In the genomic region with DNA sequence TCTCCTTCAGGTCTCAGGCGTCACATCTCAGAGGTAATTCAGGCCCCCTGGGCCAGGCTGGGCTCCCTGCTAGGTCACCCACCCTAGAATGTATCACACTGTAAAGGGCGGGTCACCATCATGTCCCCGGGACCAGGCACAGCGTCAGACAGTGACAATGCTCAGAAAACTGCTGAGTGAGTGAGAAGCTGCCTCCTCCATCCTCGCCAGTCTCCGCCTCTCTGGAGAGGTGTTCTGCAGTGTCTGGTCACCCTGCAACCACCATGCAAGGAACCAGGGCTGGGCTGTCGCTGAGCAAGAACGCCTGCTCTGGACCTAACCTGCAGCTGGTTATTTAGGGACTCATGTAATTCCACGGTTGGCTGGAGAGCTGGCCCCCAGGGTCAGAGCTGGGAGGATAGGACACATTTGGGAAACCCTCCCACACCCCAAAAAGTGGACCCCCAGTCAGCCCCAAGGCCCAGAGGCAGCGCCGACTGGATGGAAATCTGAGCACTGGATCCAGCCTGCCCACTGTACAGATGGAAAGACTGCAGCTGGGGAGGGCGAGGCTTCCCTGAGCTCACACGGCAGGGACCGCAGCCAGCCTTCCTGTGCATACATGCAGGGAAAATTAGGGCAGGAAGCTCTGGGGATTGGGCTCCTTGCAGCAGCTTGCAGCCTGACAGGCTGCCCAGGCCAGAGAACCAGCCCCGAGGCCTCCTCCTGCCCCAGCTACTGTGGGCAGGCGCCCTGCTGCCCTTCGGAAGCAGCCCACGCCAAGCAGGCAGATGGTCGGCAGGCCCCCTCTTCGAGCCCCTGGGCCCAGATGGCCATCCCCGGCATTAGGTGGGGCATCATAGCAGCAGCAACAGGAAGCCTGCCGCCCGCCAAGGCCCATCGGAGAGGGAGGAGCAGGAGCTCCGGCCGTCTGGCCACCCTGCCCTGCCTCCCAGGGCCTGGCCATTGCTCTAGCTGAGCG, we compare ENCODE assay signal across 18 cellular contexts.
DNase-seq lines count a peak whose midpoint lies in the region; ATAC-seq and TF ChIP-seq lines count a peak whose summit lies in the region.
"Had no signal": no experiment of that assay in that cellular context is flagged by ENCODE, and none has a peak within 500 bp of the region (broad histone marks: within the 10 kb centered on the region; RNA-seq: fewer than 3 reads in every experiment).

No MANE protein-coding gene starts in this region.

- ATAC-seq in right cardiac atrium, result peak; percentile 30 to 51
- ATAC-seq in GM18861 (IDR thresholded peaks at IDR 0.05; ENCODE audit: unreplicated experiment), result no peak
- ATAC-seq: activated CD8-positive, alpha-beta memory T cell treated with anti-CD3 and anti-CD28 coated beads, Interleukin-2, amount 10 ng/mL, durations not matched to agents 7 days and 5 days; left colon; naive thymus-derived CD4-positive, alpha-beta T cell; T-helper 17 cell had no signal

- H3K9me3 ChIP-seq in mammary epithelial cell (replicated peaks; ENCODE audit: insufficient read depth, low read length), result no peaks in the 10 kb centered on the region
- H3K9me3 ChIP-seq in right cardiac atrium (ENCODE audit: control insufficient read depth, low read length), result no peaks in the 10 kb centered on the region
- H3K9me3 ChIP-seq in sigmoid colon, result no peaks in the 10 kb centered on the region
- H3K9me3 ChIP-seq in effector memory CD4-positive, alpha-beta T cell (ENCODE audit: control insufficient read depth, low read length), result no peaks in the 10 kb centered on the region

- H3K4me3 ChIP-seq in mammary epithelial cell (replicated peaks in 1 of 3; ENCODE audit: insufficient read depth in 1 of 3, low read depth in 2 of 3, low read length in 3 of 3), result no peak overlapping the region
- H3K4me3 ChIP-seq in right cardiac atrium (ENCODE audit: low read length), result no peak overlapping the region
- H3K4me3 ChIP-seq in sigmoid colon, result no peak overlapping the region
- no peak overlapping the region for H3K4me3 ChIP-seq in effector memory CD4-positive, alpha-beta T cell (ENCODE audit: insufficient read depth, low read depth, low read length, poor library complexity, severe bottlenecking)

- DNase-seq in NCI-H2171 treated with DMSO at 0.1 percent for 48 hours (lab: John Stamatoyannopoulos, UW), result peak; percentile 17
- DNase-seq in mammary epithelial cell, result peak; percentile 32
- DNase-seq in right cardiac atrium, result peak in 2 of 3 donors; percentile 33 to 71
- DNase-seq in sigmoid colon, result no peak
- no peak for DNase-seq in NCI-H2227 (lab: John Stamatoyannopoulos, UW; ENCODE audit: unreplicated experiment)
- no peak for DNase-seq in T-helper 9 cell
- DNase-seq in effector memory CD4-positive, alpha-beta T cell, result no peak
- DNase-seq: activated CD4-positive, CD25-positive, alpha-beta regulatory T cell; activated CD8-positive, alpha-beta memory T cell treated with anti-CD3 and anti-CD28 coated beads, Interleukin-2, amount 10 ng/mL, durations not matched to agents 7 days and 5 days; activated effector memory CD4-positive, alpha-beta T cell treated with anti-CD3 and anti-CD28 coated beads, Interleukin-2, amount 50 U/mL, for 16 hours; erythroblast; hippocampal formation; left colon; naive thymus-derived CD4-positive, alpha-beta T cell; NCI-H187; NCI-H774; T-helper 17 cell had no signal

- H3K4me1 ChIP-seq in mammary epithelial cell (ENCODE audit: insufficient read depth, low read length) (peaks cover 46% of the 10 kb centered on the region), right cardiac atrium (ENCODE audit: control insufficient read depth, insufficient read depth, low read length) (peaks cover 3% of the 10 kb centered on the region), sigmoid colon (peaks cover 0 to 48% (median 40%) of the 10 kb centered on the region in 4 donors)
- H3K4me1 ChIP-seq in effector memory CD4-positive, alpha-beta T cell (ENCODE audit: control insufficient read depth, insufficient read depth, low read length, poor library complexity, severe bottlenecking), result no peaks in the 10 kb centered on the region

- WGBS in mammary epithelial cell (ENCODE audit: low coverage, missing lambda C conversion rate), result 72% methylated on average over 18 of the region's 27 CpGs
- WGBS in right cardiac atrium, result 78% methylated on average over 27 of the region's 27 CpGs
- 87 to 90% methylated on average over 27 of the region's 27 CpGs for WGBS in sigmoid colon, 2 donors

- TF ChIP-seq CTCF in mammary epithelial cell (conservative IDR thresholded peaks at IDR 0.05 in 1 of 2, IDR thresholded peaks at IDR 0.05 in 1 of 2; ENCODE audit: extremely low read depth in 1 of 2, insufficient read depth in 1 of 2, low read depth in 1 of 2, low read length in 2 of 2) (no peak), sigmoid colon (IDR thresholded peaks at IDR 0.05) (no peak)

- H3K79me2 ChIP-seq in mammary epithelial cell (ENCODE audit: insufficient read depth, low read length), result no peaks in the 10 kb centered on the region

- no peak overlapping the region for H3K27ac ChIP-seq in mammary epithelial cell (ENCODE audit: insufficient read depth, low read depth, low read length)
- H3K27ac ChIP-seq in right cardiac atrium (ENCODE audit: low read length), result no peak overlapping the region
- H3K27ac ChIP-seq in sigmoid colon, result peak overlapping the region; percentile 12 to 73 (median 66)
- no peak overlapping the region for H3K27ac ChIP-seq in effector memory CD4-positive, alpha-beta T cell (ENCODE audit: insufficient read depth, low read length, poor library complexity, severe bottlenecking)

- no peak overlapping the region for H3K4me2 ChIP-seq in mammary epithelial cell (ENCODE audit: insufficient read depth, low read depth, low read length)

- intact Hi-C loops in mammary epithelial cell (cut with micrococcal nuclease), result no loop called here
- intact Hi-C loops in right cardiac atrium (cut with DNase I), result no loop called here
- intact Hi-C loops in sigmoid colon (cut with DNase I), result no loop called here

- dilution Hi-C loops in mammary epithelial cell (cut with HindIII; ENCODE audit: low sequenced_read_pairs), result no loop called here

- H3K27me3 ChIP-seq in mammary epithelial cell (ENCODE audit: insufficient read depth, low read length) (no peaks in the 10 kb centered on the region), right cardiac atrium (ENCODE audit: control insufficient read depth, insufficient read depth) (no peaks in the 10 kb centered on the region), sigmoid colon (no peaks in the 10 kb centered on the region)
- no peaks in the 10 kb centered on the region for H3K27me3 ChIP-seq in effector memory CD4-positive, alpha-beta T cell (replicated peaks; ENCODE audit: control insufficient read depth, insufficient read depth, low read length, poor library complexity, severe bottlenecking)

- H4K20me1 ChIP-seq in mammary epithelial cell (ENCODE audit: insufficient read depth, low read length), result no peaks in the 10 kb centered on the region

- TF ChIP-seq EP300 in sigmoid colon (IDR thresholded peaks at IDR 0.05), result no peak

- H3K9ac ChIP-seq in mammary epithelial cell (ENCODE audit: insufficient read depth, low read length), result no peak overlapping the region

- CTCF ChIA-PET in mammary epithelial cell (lab: Charles Lee; ENCODE audit: low non-redundant PET), result no interaction called here

- in situ Hi-C loops in mammary epithelial cell (cut with MboI; ENCODE audit: low sequenced_read_pairs in 2 of 2), result no loop called here

- H2AFZ ChIP-seq in mammary epithelial cell (ENCODE audit: low read depth, low read length), result no peak overlapping the region

- BruUV-seq in mammary epithelial cell (replicated peaks; lab: Mats Ljungman, UMichigan), result no TSS peak

- H3K36me3 ChIP-seq in mammary epithelial cell (ENCODE audit: insufficient read depth, low read length) (no peaks in the 10 kb centered on the region), sigmoid colon (no peaks in the 10 kb centered on the region)
- H3K36me3 ChIP-seq in effector memory CD4-positive, alpha-beta T cell (ENCODE audit: control insufficient read depth, insufficient read depth, low read length), result no peaks in the 10 kb centered on the region

- no peak for TF ChIP-seq POLR2A in sigmoid colon (IDR thresholded peaks at IDR 0.05)

Comparison
In these comparisons a context has a peak if more than half of its experiments do, and no peak if none do; other contexts are left out.
1. DNase-seq: peak in NCI-H2171 treated with DMSO at 0.1 percent for 48 hours (single experiment), mammary epithelial cell (single experiment) and right cardiac atrium (2 of 3); none in sigmoid colon (single experiment), NCI-H2227 (single experiment), T-helper 9 cell (single experiment) and effector memory CD4-positive, alpha-beta T cell (0 of 3).
2. H3K27ac ChIP-seq: peak in sigmoid colon (4 of 4); none in mammary epithelial cell (single experiment), right cardiac atrium (single experiment) and effector memory CD4-positive, alpha-beta T cell (single experiment).